1 cellular context compared by ENCODE assay signal in genomic region chr1:28755701-28756100, GRCh38.
TF ChIP-seq lines count a peak whose summit lies in the region.

No MANE protein-coding gene starts in this region.

TF ChIP-seq in K562, 482 proteins besides CTCF, POLR2A, EP300 and RAD21 (continued from another document):
- TF ChIP-seq PRDM10 (IDR thresholded peaks at IDR 0.05; ENCODE audit: partially characterized antibody): no peak
- no peak for TF ChIP-seq ADNP (tag; IDR thresholded peaks at IDR 0.05)
- 0 out of 2 replicates have a peak, but pooled peaks have one; percentile 23 for TF ChIP-seq SP1 (CRISPR knock-in tag; IDR thresholded peaks at IDR 0.05)
- TF ChIP-seq SMAD3 (CRISPR knock-in tag; conservative IDR thresholded peaks at IDR 0.05): no peak
- no peak for TF ChIP-seq NR0B1 (IDR thresholded peaks at IDR 0.05; ENCODE audit: partially characterized antibody)
- no peak for TF ChIP-seq POLR2AphosphoS2 (IDR thresholded peaks at IDR 0.05; ENCODE audit: low read length)
- 0 out of 2 replicates have a peak, but pooled peaks have one; percentile 36 for TF ChIP-seq RBFOX2 (IDR thresholded peaks at IDR 0.05; ENCODE audit: low read depth, low read length)
- TF ChIP-seq TOE1 (IDR thresholded peaks at IDR 0.05; ENCODE audit: borderline replicate concordance): no peak
- no peak for TF ChIP-seq TOE1 (CRISPR knock-in tag; IDR thresholded peaks at IDR 0.05; ENCODE audit: borderline replicate concordance, low read depth)
- no peak for TF ChIP-seq RBM25 (IDR thresholded peaks at IDR 0.05; ENCODE audit: low read depth, low read length, severe bottlenecking)
- TF ChIP-seq POLR2G (IDR thresholded peaks at IDR 0.05; ENCODE audit: low read depth, low read length): 0 out of 2 replicates have a peak, but pooled peaks have one; percentile 25
- no peak for TF ChIP-seq CEBPZ (IDR thresholded peaks at IDR 0.05; ENCODE audit: borderline replicate concordance, low read depth, low read length)
- TF ChIP-seq FOSL1 (tag; conservative IDR thresholded peaks at IDR 0.05): no peak
- TF ChIP-seq ZNF518B (CRISPR knock-in tag; IDR thresholded peaks at IDR 0.05): no peak
- no peak for TF ChIP-seq TBL1XR1 (IDR thresholded peaks at IDR 0.05; ENCODE audit: low read length in 2 of 2)
- no peak for TF ChIP-seq ZNF445 (CRISPR knock-in tag; IDR thresholded peaks at IDR 0.05; ENCODE audit: low read depth)
- TF ChIP-seq ZNF395 (CRISPR knock-in tag; IDR thresholded peaks at IDR 0.05): no peak
- no peak for TF ChIP-seq ZBTB1 (CRISPR knock-in tag; IDR thresholded peaks at IDR 0.05; ENCODE audit: borderline replicate concordance, low read depth)
